Comparison of ENCODE assay signal across 33 cellular contexts in genomic region chr16:88736088-88736487, GRCh38. TPM values are rescaled to one million over a fixed set of nuclear protein-coding genes. Genes with fewer than 3 reads are reported as not detected.
"Had no signal": no experiment of that assay in that cellular context is flagged by ENCODE, and none has a peak within 500 bp of the region (broad histone marks: within the 10 kb centered on the region; RNA-seq: fewer than 3 reads in every experiment).

No MANE protein-coding gene starts in this region.

- H2AFZ ChIP-seq: hepatocyte had no signal

- H3K9me3 ChIP-seq: adrenal gland, body of pancreas, esophagus squamous epithelium, gastroesophageal sphincter, heart right ventricle had no signal

- H3K4me1 Mint-ChIP-seq: activated CD4-positive, alpha-beta T cell treated with anti-CD3 and anti-CD28 coated beads for 36 hours; activated CD8-positive, alpha-beta memory T cell treated with anti-CD3 and anti-CD28 coated beads, Interleukin-2, amount 10 ng/mL, durations not matched to agents 7 days and 5 days; activated naive CD4-positive, alpha-beta T cell treated with anti-CD3 and anti-CD28 coated beads, Interleukin-2, amount 50 U/mL, for 24 hours; activated naive CD8-positive, alpha-beta T cell treated with anti-CD3 and anti-CD28 coated beads, Interleukin-2, amount 50 U/mL, for 24 hours had no signal

- H3K27ac Mint-ChIP-seq: activated CD4-positive, alpha-beta memory T cell treated with anti-CD3 and anti-CD28 coated beads for 36 hours; activated CD4-positive, alpha-beta T cell treated with anti-CD3 and anti-CD28 coated beads for 36 hours; activated CD4-positive, alpha-beta T cell treated with anti-CD3 and anti-CD28 coated beads, Interleukin-2, amount 10 ng/mL, durations not matched to agents 24 days and 14 days; activated CD8-positive, alpha-beta memory T cell treated with anti-CD3 and anti-CD28 coated beads, Interleukin-2, amount 10 ng/mL, durations not matched to agents 7 days and 5 days; activated CD8-positive, alpha-beta T cell treated with anti-CD3 and anti-CD28 coated beads, Interleukin-2, amount 10 ng/mL, durations not matched to agents 7 days and 5 days; activated naive CD4-positive, alpha-beta T cell treated with anti-CD3 and anti-CD28 coated beads for 36 hours; activated naive CD4-positive, alpha-beta T cell treated with anti-CD3 and anti-CD28 coated beads, Interleukin-2, amount 50 U/mL, for 24 hours; activated naive CD8-positive, alpha-beta T cell treated with anti-CD3 and anti-CD28 coated beads for 36 hours; activated naive CD8-positive, alpha-beta T cell treated with anti-CD3 and anti-CD28 coated beads, Interleukin-2, amount 50 U/mL, for 24 hours; activated T-helper 1 cell treated with anti-CD3 and anti-CD28 coated beads, Interleukin-12 subunit alpha, Interleukin-12 subunit beta, Interleukin-2, Interleukin-4 antibody, amounts not matched to agents 30 ng/mL and 10 ng/mL and 1 ng/mL, durations not matched to agents 14 hours and 24 hours and 36 hours; activated T-helper 2 cell treated with anti-CD3 and anti-CD28 coated beads, Interferon-gamma antibody, Interleukin-2, Interleukin-4, amounts not matched to agents 10 μg/mL and 5 μg/mL and 100 μg/mL, durations not matched to agents 14 hours and 24 hours and 36 hours had no signal

- H3K36me3 Mint-ChIP-seq: activated naive CD4-positive, alpha-beta T cell treated with anti-CD3 and anti-CD28 coated beads, Interleukin-2, amount 50 U/mL, for 24 hours had no signal

- H3K27me3 ChIP-seq: adrenal gland, body of pancreas, esophagus squamous epithelium, gastroesophageal sphincter, heart right ventricle, hepatocyte had no signal

- DNase-seq: activated CD4-positive, alpha-beta memory T cell treated with anti-CD3 and anti-CD28 coated beads for 36 hours; activated CD4-positive, alpha-beta T cell treated with anti-CD3 and anti-CD28 coated beads for 36 hours; activated CD4-positive, alpha-beta T cell treated with anti-CD3 and anti-CD28 coated beads, Interleukin-2, amount 10 ng/mL, durations not matched to agents 24 days and 14 days; activated CD4-positive, CD25-positive, alpha-beta regulatory T cell; activated CD4-positive, CD25-positive, alpha-beta regulatory T cell treated with anti-CD3 and anti-CD28 coated beads, Interleukin-2, amount 50 U/mL, for 72 hours; activated CD8-positive, alpha-beta memory T cell treated with anti-CD3 and anti-CD28 coated beads, Interleukin-2, amount 10 ng/mL, durations not matched to agents 7 days and 5 days; activated CD8-positive, alpha-beta memory T cell treated with anti-CD3 and anti-CD28 coated beads, Interleukin-2, amount 50 U/mL, for 4 hours; activated CD8-positive, alpha-beta T cell treated with anti-CD3 and anti-CD28 coated beads, Interleukin-2, amount 10 ng/mL, durations not matched to agents 7 days and 5 days; activated effector memory CD4-positive, alpha-beta T cell treated with anti-CD3 and anti-CD28 coated beads, Interleukin-2, amount 50 U/mL, for 16 hours; activated naive CD4-positive, alpha-beta T cell treated with anti-CD3 and anti-CD28 coated beads for 36 hours; activated naive CD8-positive, alpha-beta T cell treated with anti-CD3 and anti-CD28 coated beads for 36 hours; activated naive CD8-positive, alpha-beta T cell treated with anti-CD3 and anti-CD28 coated beads, Interleukin-2, amount 50 U/mL, for 24 hours; activated T-cell treated with anti-CD3 and anti-CD28 coated beads, Interleukin-2, amount 50 U/mL, for 1 hour; activated T-cell treated with anti-CD3 and anti-CD28 coated beads, Interleukin-2, amount 50 U/mL, for 48 hours; adrenal gland; amygdala; aorta; body of pancreas; cortex of kidney; dermis blood vessel endothelial cell; effector CD4-positive, alpha-beta T cell; esophagus squamous epithelium; foreskin melanocyte; heart right ventricle had no signal

- H3K27me3 Mint-ChIP-seq: activated CD4-positive, alpha-beta memory T cell treated with anti-CD3 and anti-CD28 coated beads for 36 hours; activated CD4-positive, alpha-beta T cell treated with anti-CD3 and anti-CD28 coated beads for 36 hours; activated CD4-positive, alpha-beta T cell treated with anti-CD3 and anti-CD28 coated beads, Interleukin-2, amount 10 ng/mL, durations not matched to agents 24 days and 14 days; activated CD8-positive, alpha-beta memory T cell treated with anti-CD3 and anti-CD28 coated beads, Interleukin-2, amount 10 ng/mL, durations not matched to agents 7 days and 5 days; activated naive CD4-positive, alpha-beta T cell treated with anti-CD3 and anti-CD28 coated beads, Interleukin-2, amount 50 U/mL, for 24 hours; activated naive CD8-positive, alpha-beta T cell treated with anti-CD3 and anti-CD28 coated beads for 36 hours; activated naive CD8-positive, alpha-beta T cell treated with anti-CD3 and anti-CD28 coated beads, Interleukin-2, amount 50 U/mL, for 24 hours had no signal

- H3K9me3 Mint-ChIP-seq: activated CD4-positive, alpha-beta memory T cell treated with anti-CD3 and anti-CD28 coated beads for 36 hours; activated CD4-positive, alpha-beta T cell treated with anti-CD3 and anti-CD28 coated beads, Interleukin-2, amount 10 ng/mL, durations not matched to agents 24 days and 14 days; activated naive CD4-positive, alpha-beta T cell treated with anti-CD3 and anti-CD28 coated beads for 36 hours; activated naive CD4-positive, alpha-beta T cell treated with anti-CD3 and anti-CD28 coated beads, Interleukin-2, amount 50 U/mL, for 24 hours; activated naive CD8-positive, alpha-beta T cell treated with anti-CD3 and anti-CD28 coated beads for 36 hours; activated naive CD8-positive, alpha-beta T cell treated with anti-CD3 and anti-CD28 coated beads, Interleukin-2, amount 50 U/mL, for 24 hours; activated T-helper 1 cell treated with anti-CD3 and anti-CD28 coated beads, Interleukin-12 subunit alpha, Interleukin-12 subunit beta, Interleukin-2, Interleukin-4 antibody, amounts not matched to agents 30 ng/mL and 10 ng/mL and 1 ng/mL, durations not matched to agents 14 hours and 24 hours and 36 hours; activated T-helper 2 cell treated with anti-CD3 and anti-CD28 coated beads, Interferon-gamma antibody, Interleukin-2, Interleukin-4, amounts not matched to agents 10 μg/mL and 5 μg/mL and 100 μg/mL, durations not matched to agents 14 hours and 24 hours and 36 hours had no signal

- H3K4me3 ChIP-seq: adrenal gland, body of pancreas, esophagus squamous epithelium, gastroesophageal sphincter, heart right ventricle, hepatocyte had no signal

- H3K27ac ChIP-seq: adrenal gland, body of pancreas, epithelial cell of prostate, esophagus squamous epithelium, heart right ventricle, hepatocyte had no signal

- H3K4me2 ChIP-seq: hepatocyte had no signal

- H3K4me3 Mint-ChIP-seq: activated CD4-positive, alpha-beta memory T cell treated with anti-CD3 and anti-CD28 coated beads for 36 hours; activated CD4-positive, alpha-beta T cell treated with anti-CD3 and anti-CD28 coated beads for 36 hours; activated CD4-positive, alpha-beta T cell treated with anti-CD3 and anti-CD28 coated beads, Interleukin-2, amount 10 ng/mL, durations not matched to agents 24 days and 14 days; activated CD8-positive, alpha-beta memory T cell treated with anti-CD3 and anti-CD28 coated beads, Interleukin-2, amount 10 ng/mL, durations not matched to agents 7 days and 5 days; activated CD8-positive, alpha-beta T cell treated with anti-CD3 and anti-CD28 coated beads, Interleukin-2, amount 10 ng/mL, durations not matched to agents 7 days and 5 days; activated naive CD4-positive, alpha-beta T cell treated with anti-CD3 and anti-CD28 coated beads for 36 hours; activated naive CD4-positive, alpha-beta T cell treated with anti-CD3 and anti-CD28 coated beads, Interleukin-2, amount 50 U/mL, for 24 hours; activated naive CD8-positive, alpha-beta T cell treated with anti-CD3 and anti-CD28 coated beads for 36 hours; activated naive CD8-positive, alpha-beta T cell treated with anti-CD3 and anti-CD28 coated beads, Interleukin-2, amount 50 U/mL, for 24 hours; activated T-helper 1 cell treated with anti-CD3 and anti-CD28 coated beads, Interleukin-12 subunit alpha, Interleukin-12 subunit beta, Interleukin-2, Interleukin-4 antibody, amounts not matched to agents 30 ng/mL and 10 ng/mL and 1 ng/mL, durations not matched to agents 14 hours and 24 hours and 36 hours had no signal

RNA-seq across cellular contexts. Expression of gene SNAI3, which starts 49.8 kb away (rescaled TPM):
- total RNA-seq: chondrocyte, dermis blood vessel endothelial cell, fibroblast of villous mesenchyme had no signal
- polyA plus RNA-seq: fibroblast of lung had no signal
